Comparison of ENCODE assay signal across 9 cellular contexts in the genomic region with DNA sequence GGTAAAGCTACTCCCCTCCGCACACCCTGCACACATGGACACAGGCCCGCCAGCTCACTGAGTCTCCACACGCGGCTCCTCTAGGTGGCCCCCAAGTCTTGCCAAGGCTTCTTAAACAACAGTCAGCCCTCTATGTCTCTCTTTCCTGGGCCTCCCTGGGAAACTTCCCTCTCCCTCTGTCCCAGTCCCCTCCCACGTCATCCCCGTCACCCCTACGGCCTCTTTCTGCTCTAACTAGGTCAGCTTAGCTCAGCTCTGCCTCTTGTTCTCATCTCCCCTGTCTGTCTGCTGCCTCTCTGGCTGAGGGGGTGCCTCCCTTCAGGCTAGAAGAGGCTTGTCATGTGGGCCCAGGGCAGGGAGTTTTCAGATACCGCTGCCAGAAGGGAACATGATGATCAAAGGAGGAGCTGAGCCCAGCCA. TPM values are rescaled to one million over a fixed set of nuclear protein-coding genes. Genes with fewer than 3 reads are reported as not detected.
A peak's percentile ranks its signal among the peaks of the same experiment; 100 is the strongest.
DNase-seq lines count a peak whose midpoint lies in the region; ATAC-seq and TF ChIP-seq lines count a peak whose summit lies in the region.
"Had no signal": no experiment of that assay in that cellular context is flagged by ENCODE, and none has a peak within 500 bp of the region (broad histone marks: within the 10 kb centered on the region; RNA-seq: fewer than 3 reads in every experiment).

No MANE protein-coding gene starts in this region.

- no peaks in the 10 kb centered on the region for H3K9me3 Mint-ChIP-seq in activated T-cell treated with anti-CD3 and anti-CD28 coated beads, Interleukin-2, amount 50 U/mL, for 4 hours

- H3K36me3 ChIP-seq in lower lobe of right lung (no peaks in the 10 kb centered on the region), thymus (ENCODE audit: control insufficient read depth, insufficient read depth) (peaks cover 45% of the 10 kb centered on the region)

- H3K4me3 ChIP-seq in cardiac fibroblast (replicated peaks in 1 of 2; ENCODE audit: low read depth in 2 of 2, low read length in 2 of 2) (no peak overlapping the region), lower lobe of right lung (no peak overlapping the region), thymus (ENCODE audit: low read length) (no peak overlapping the region), coronary artery (no peak overlapping the region)

- peak; percentile 10 for DNase-seq in activated T-cell treated with anti-CD3 and anti-CD28 coated beads, Interleukin-2, amount 50 U/mL, for 4 hours
- DNase-seq in activated T-cell treated with anti-CD3 and anti-CD28 coated beads, Interleukin-2, amount 50 U/mL, for 48 hours = no peak
- DNase-seq in cardiac fibroblast (ENCODE audit: low read depth in 2 of 2) (peak; percentile 83 to 89), lower lobe of right lung (no peak), NCI-H1436 treated with DMSO at 0.1 percent for 48 hours (lab: John Stamatoyannopoulos, UW) (no peak), NCI-H146 treated with DMSO at 0.1 percent for 48 hours (lab: John Stamatoyannopoulos, UW; ENCODE audit: unreplicated experiment) (no peak), coronary artery (ENCODE audit: low spot score) (no peak)
- DNase-seq: NCI-H1105 treated with DMSO at 0.1 percent for 48 hours had no signal

- peaks cover 44% of the 10 kb centered on the region for H3K4me1 Mint-ChIP-seq in activated T-cell treated with anti-CD3 and anti-CD28 coated beads, Interleukin-2, amount 50 U/mL, for 4 hours (ENCODE audit: low read depth)

- no peak overlapping the region for H3K27ac ChIP-seq in lower lobe of right lung
- peak overlapping the region; percentile 70 for H3K27ac ChIP-seq in thymus (ENCODE audit: low read depth)
- H3K27ac ChIP-seq in coronary artery = no peak overlapping the region

- TF ChIP-seq CTCF in cardiac fibroblast (IDR thresholded peaks at IDR 0.05; ENCODE audit: low read depth, low read length) = peak; percentile 38
- no peak for TF ChIP-seq CTCF in lower lobe of right lung (IDR thresholded peaks at IDR 0.05)
- TF ChIP-seq CTCF in coronary artery (IDR thresholded peaks at IDR 0.05) = no peak

- peak; percentile 44 to 56 for ATAC-seq in activated T-cell treated with anti-CD3 and anti-CD28 coated beads, Interleukin-2, amount 50 U/mL, for 4 hours
- ATAC-seq in lower lobe of right lung = peak; percentile 21 to 24

- WGBS in thymus = 58% methylated on average over 8 of the region's 8 CpGs

- intact Hi-C loops in lower lobe of right lung (cut with DNase I) = no loop called here

- peaks cover 21% of the 10 kb centered on the region for H3K36me3 Mint-ChIP-seq in activated T-cell treated with anti-CD3 and anti-CD28 coated beads, Interleukin-2, amount 50 U/mL, for 4 hours (ENCODE audit: insufficient read depth)

- H3K27me3 Mint-ChIP-seq in activated T-cell treated with anti-CD3 and anti-CD28 coated beads, Interleukin-2, amount 50 U/mL, for 4 hours (ENCODE audit: low read depth) = no peaks in the 10 kb centered on the region

- no peaks in the 10 kb centered on the region for H3K9me3 ChIP-seq in lower lobe of right lung
- no peaks in the 10 kb centered on the region for H3K9me3 ChIP-seq in thymus (ENCODE audit: control insufficient read depth)

- H3K4me3 Mint-ChIP-seq in activated T-cell treated with anti-CD3 and anti-CD28 coated beads, Interleukin-2, amount 50 U/mL, for 4 hours = no peak overlapping the region

- H3K27me3 ChIP-seq in lower lobe of right lung (ENCODE audit: low read depth) (no peaks in the 10 kb centered on the region), thymus (ENCODE audit: control insufficient read depth, insufficient read depth) (no peaks in the 10 kb centered on the region)

- no peaks in the 10 kb centered on the region for H3K4me1 ChIP-seq in lower lobe of right lung
- peaks cover 3% of the 10 kb centered on the region for H3K4me1 ChIP-seq in thymus (ENCODE audit: control insufficient read depth, insufficient read depth, low read length)

RNA-seq across cellular contexts. Expression of a gene that starts 38.8 kb away (rescaled TPM):
- 100 to 1,000 TPM; 100 to 131 (median 104) TPM for total RNA-seq in activated T-cell treated with anti-CD3 and anti-CD28 coated beads, Interleukin-2, amount 50 U/mL, for 4 hours
- 21.7 TPM for total RNA-seq in lower lobe of right lung
- polyA plus RNA-seq in thymus = 53.1 TPM

RNA-seq across cellular contexts. Expression of a gene that starts 47.9 kb away (rescaled TPM):
- 10 to 100 TPM; 27.4 to 30.0 (median 28.9) TPM for total RNA-seq in activated T-cell treated with anti-CD3 and anti-CD28 coated beads, Interleukin-2, amount 50 U/mL, for 4 hours
- 7.3 TPM for total RNA-seq in lower lobe of right lung
- polyA plus RNA-seq in thymus = 13.3 TPM

Comparison
In these comparisons a context has a peak if more than half of its experiments do, and no peak if none do; other contexts are left out.
1. DNase-seq: peak in activated T-cell treated with anti-CD3 and anti-CD28 coated beads, Interleukin-2, amount 50 U/mL, for 4 hours (single experiment) and cardiac fibroblast (2 of 2); none in activated T-cell treated with anti-CD3 and anti-CD28 coated beads, Interleukin-2, amount 50 U/mL, for 48 hours (0 of 2), lower lobe of right lung (single experiment), NCI-H1436 treated with DMSO at 0.1 percent for 48 hours (single experiment), NCI-H146 treated with DMSO at 0.1 percent for 48 hours (single experiment) and coronary artery (single experiment).